In genomic region chr6:89310929-89311328, GRCh38 we compare ENCODE assay signal across 15 cellular contexts. TPM values are rescaled to one million over a fixed set of nuclear protein-coding genes. Genes with fewer than 3 reads are reported as not detected.
DNase-seq lines count a peak whose midpoint lies in the region; ATAC-seq and TF ChIP-seq lines count a peak whose summit lies in the region.
"Had no signal": no experiment of that assay in that cellular context is flagged by ENCODE, and none has a peak within 500 bp of the region (broad histone marks: within the 10 kb centered on the region; RNA-seq: fewer than 3 reads in every experiment).

No MANE protein-coding gene starts in this region.

- no peaks in the 10 kb centered on the region for H3K9me3 Mint-ChIP-seq in activated T-helper 1 cell treated with anti-CD3 and anti-CD28 coated beads, Interleukin-12 subunit alpha, Interleukin-12 subunit beta, Interleukin-2, Interleukin-4 antibody, amounts not matched to agents 30 ng/mL and 10 ng/mL and 1 ng/mL, durations not matched to agents 14 hours and 24 hours and 36 hours
- H3K9me3 Mint-ChIP-seq: memory B cell had no signal

- H3K4me3 ChIP-seq in left ventricle myocardium inferior (no peak overlapping the region), heart left ventricle (no peak overlapping the region), colonic mucosa (no peak overlapping the region)
- H3K4me3 ChIP-seq: A549 had no signal

- H3K27ac ChIP-seq in left ventricle myocardium inferior (replicated peaks), result peak overlapping the region; percentile 85
- H3K27ac ChIP-seq in heart left ventricle, result peak overlapping the region in 2 of 12 donors; percentile 72 to 78
- no peak overlapping the region for H3K27ac ChIP-seq in colonic mucosa
- H3K27ac ChIP-seq: A549 had no signal

- H3K27me3 Mint-ChIP-seq in activated T-helper 1 cell treated with anti-CD3 and anti-CD28 coated beads, Interleukin-12 subunit alpha, Interleukin-12 subunit beta, Interleukin-2, Interleukin-4 antibody, amounts not matched to agents 30 ng/mL and 10 ng/mL and 1 ng/mL, durations not matched to agents 14 hours and 24 hours and 36 hours (ENCODE audit: insufficient read depth), result peaks cover 2% of the 10 kb centered on the region
- H3K27me3 Mint-ChIP-seq: activated CD4-positive, alpha-beta T cell treated with anti-CD3 and anti-CD28 coated beads for 36 hours had no signal

- no peak overlapping the region for H3K4me3 Mint-ChIP-seq in activated T-helper 1 cell treated with anti-CD3 and anti-CD28 coated beads, Interleukin-12 subunit alpha, Interleukin-12 subunit beta, Interleukin-2, Interleukin-4 antibody, amounts not matched to agents 30 ng/mL and 10 ng/mL and 1 ng/mL, durations not matched to agents 14 hours and 24 hours and 36 hours
- H3K4me3 Mint-ChIP-seq: activated CD4-positive, alpha-beta T cell treated with anti-CD3 and anti-CD28 coated beads for 36 hours; memory B cell had no signal

- H3K9me3 ChIP-seq in left ventricle myocardium inferior (replicated peaks), result no peaks in the 10 kb centered on the region
- H3K9me3 ChIP-seq in heart left ventricle, result no peaks in the 10 kb centered on the region
- H3K9me3 ChIP-seq in colonic mucosa, result no peaks in the 10 kb centered on the region
- H3K9me3 ChIP-seq: A549, suprapubic skin had no signal

- H3K36me3 Mint-ChIP-seq in activated T-helper 1 cell treated with anti-CD3 and anti-CD28 coated beads, Interleukin-12 subunit alpha, Interleukin-12 subunit beta, Interleukin-2, Interleukin-4 antibody, amounts not matched to agents 30 ng/mL and 10 ng/mL and 1 ng/mL, durations not matched to agents 14 hours and 24 hours and 36 hours (ENCODE audit: low read depth), result peaks cover 2% of the 10 kb centered on the region

- H3K27ac Mint-ChIP-seq in activated T-helper 1 cell treated with anti-CD3 and anti-CD28 coated beads, Interleukin-12 subunit alpha, Interleukin-12 subunit beta, Interleukin-2, Interleukin-4 antibody, amounts not matched to agents 30 ng/mL and 10 ng/mL and 1 ng/mL, durations not matched to agents 14 hours and 24 hours and 36 hours, result no peak overlapping the region
- H3K27ac Mint-ChIP-seq: activated CD4-positive, alpha-beta T cell treated with anti-CD3 and anti-CD28 coated beads for 36 hours; memory B cell had no signal

- DNase-seq in left ventricle myocardium inferior (no peak), heart left ventricle (no peak), astrocyte of the hippocampus (ENCODE audit: low read depth, low spot score) (peak; percentile 46), left kidney (ENCODE audit: low read depth, low spot score) (peak; percentile 20), globus pallidus (ENCODE audit: low spot score) (no peak), colonic mucosa (no peak)
- DNase-seq in activated T-helper 1 cell treated with anti-CD3 and anti-CD28 coated beads, Interleukin-12 subunit alpha, Interleukin-12 subunit beta, Interleukin-2, Interleukin-4 antibody, amounts not matched to agents 30 ng/mL and 10 ng/mL and 1 ng/mL, durations not matched to agents 14 hours and 24 hours and 36 hours (ENCODE audit: low spot score), result no peak
- DNase-seq: activated CD4-positive, alpha-beta T cell treated with anti-CD3 and anti-CD28 coated beads for 36 hours; activated naive CD4-positive, alpha-beta T cell treated with Interleukin-2 at 50 U/mL for 16 hours; NCI-H1436 treated with DMSO at 0.1 percent for 48 hours; NCI-H524 treated with DMSO at 0.1 percent for 48 hours had no signal

- no peak for TF ChIP-seq CTCF in left ventricle myocardium inferior (IDR thresholded peaks at IDR 0.05; ENCODE audit: borderline replicate concordance)
- no peak for TF ChIP-seq CTCF in heart left ventricle (IDR thresholded peaks at IDR 0.05)
- no peak for TF ChIP-seq CTCF in colonic mucosa (IDR thresholded peaks at IDR 0.05)

- H3K4me1 ChIP-seq in left ventricle myocardium inferior, result peaks cover 42% of the 10 kb centered on the region
- peaks cover 7 to 41% (median 25%) of the 10 kb centered on the region in 12 donors for H3K4me1 ChIP-seq in heart left ventricle
- peaks cover 10% of the 10 kb centered on the region for H3K4me1 ChIP-seq in colonic mucosa
- H3K4me1 ChIP-seq: A549 had no signal

- WGBS in heart left ventricle, 4 donors, result 70 to 83% (median 73%) methylated on average over 10 to 11 of the region's 11 CpGs

- no peak for ATAC-seq in heart left ventricle
- ATAC-seq in GM18909 (IDR thresholded peaks at IDR 0.05; ENCODE audit: poor library complexity, unreplicated experiment), result no peak
- ATAC-seq: activated CD4-positive, alpha-beta T cell treated with anti-CD3 and anti-CD28 coated beads for 36 hours had no signal

- intact Hi-C loops in left ventricle myocardium inferior (cut with micrococcal nuclease) (loop anchor here (10.0 kb wide), 1 partner anchor 54 kb away; no protein-coding TSS in a partner anchor), heart left ventricle (cut with DNase I) (loop anchor here (5.0 kb wide), 2 partner anchors 41 to 56 kb away; partner anchors contain the start of gene UBE2J1 (in 5 of the 10)), colonic mucosa (cut with DNase I) (loop anchor here (10.0 kb wide), 1 partner anchor 54 kb away; no protein-coding TSS in a partner anchor)
- intact Hi-C loops in activated T-helper 1 cell treated with anti-CD3 and anti-CD28 coated beads, Interleukin-12 subunit alpha, Interleukin-12 subunit beta, Interleukin-2, Interleukin-4 antibody, amounts not matched to agents 30 ng/mL and 10 ng/mL and 1 ng/mL, durations not matched to agents 14 hours and 24 hours and 36 hours (cut with micrococcal nuclease), result no loop called here

- H3K4me1 Mint-ChIP-seq in activated T-helper 1 cell treated with anti-CD3 and anti-CD28 coated beads, Interleukin-12 subunit alpha, Interleukin-12 subunit beta, Interleukin-2, Interleukin-4 antibody, amounts not matched to agents 30 ng/mL and 10 ng/mL and 1 ng/mL, durations not matched to agents 14 hours and 24 hours and 36 hours (ENCODE audit: low read depth), result no peaks in the 10 kb centered on the region
- H3K4me1 Mint-ChIP-seq: activated CD4-positive, alpha-beta T cell treated with anti-CD3 and anti-CD28 coated beads for 36 hours had no signal

- no peak for TF ChIP-seq POLR2A in heart left ventricle (IDR thresholded peaks at IDR 0.05)

- H3K36me3 ChIP-seq in left ventricle myocardium inferior (no peaks in the 10 kb centered on the region), heart left ventricle (peaks cover 0 to 4% (median 0%) of the 10 kb centered on the region in 9 donors), colonic mucosa (no peaks in the 10 kb centered on the region)
- H3K36me3 ChIP-seq: suprapubic skin had no signal

- H3K27me3 ChIP-seq in left ventricle myocardium inferior (ENCODE audit: low read depth), result no peaks in the 10 kb centered on the region
- no peaks in the 10 kb centered on the region for H3K27me3 ChIP-seq in heart left ventricle
- no peaks in the 10 kb centered on the region for H3K27me3 ChIP-seq in colonic mucosa
- H3K27me3 ChIP-seq: suprapubic skin had no signal

- peak overlapping the region in 1 of 2 donors; percentile 2 for H3K9ac ChIP-seq in colonic mucosa (ENCODE audit: low read depth in 2 of 2, low read length in 2 of 2)

RNA-seq across cellular contexts. Expression of gene GABRR2, which starts 4.2 kb away (rescaled TPM):
- total RNA-seq in left ventricle myocardium inferior (0.69 TPM), heart left ventricle (1 to 10 TPM in 1 of 9 donors, under 1 TPM in 8; 0.20 to 1.1 (median 0.31) TPM), colonic mucosa (under 1 TPM; 0.48 to 0.49 TPM)
- under 1 TPM; 0.30 to 0.46 TPM for polyA plus RNA-seq in heart left ventricle
- 0.88 and 1.0 TPM in 2 replicates for total RNA-seq in activated T-helper 1 cell treated with anti-CD3 and anti-CD28 coated beads, Interleukin-12 subunit alpha, Interleukin-12 subunit beta, Interleukin-2, Interleukin-4 antibody, amounts not matched to agents 30 ng/mL and 10 ng/mL and 1 ng/mL, durations not matched to agents 14 hours and 24 hours and 36 hours

RNA-seq across cellular contexts. Expression of gene UBE2J1, which starts 41.6 kb away (rescaled TPM):
- total RNA-seq in left ventricle myocardium inferior (13.1 TPM), heart left ventricle (10 to 100 TPM in 8 of 9 donors, 1 to 10 TPM in 1; 9.8 to 28.2 (median 15.2) TPM), colonic mucosa (10 to 100 TPM; 32.1 to 57.2 TPM)
- polyA plus RNA-seq in heart left ventricle, result 10 to 100 TPM in 1 of 2 donors, 1 to 10 TPM in 1; 8.9 to 18.1 TPM
- total RNA-seq in activated T-helper 1 cell treated with anti-CD3 and anti-CD28 coated beads, Interleukin-12 subunit alpha, Interleukin-12 subunit beta, Interleukin-2, Interleukin-4 antibody, amounts not matched to agents 30 ng/mL and 10 ng/mL and 1 ng/mL, durations not matched to agents 14 hours and 24 hours and 36 hours, result 38.1 and 40.5 TPM in 2 replicates

Comparison
In these comparisons a context has a peak if more than half of its experiments do, and no peak if none do; other contexts are left out.
1. DNase-seq: peak in astrocyte of the hippocampus (single experiment) and left kidney (single experiment); none in left ventricle myocardium inferior (single experiment), heart left ventricle (0 of 5), globus pallidus (single experiment), colonic mucosa (single experiment) and activated T-helper 1 cell treated with anti-CD3 and anti-CD28 coated beads, Interleukin-12 subunit alpha, Interleukin-12 subunit beta, Interleukin-2, Interleukin-4 antibody, amounts not matched to agents 30 ng/mL and 10 ng/mL and 1 ng/mL, durations not matched to agents 14 hours and 24 hours and 36 hours (single experiment).